In genomic region chr7:93374345-93374940, GRCh38 we compare ENCODE assay signal across 8 cellular contexts.
DNase-seq lines count a peak whose midpoint lies in the region; ATAC-seq and TF ChIP-seq lines count a peak whose summit lies in the region.

No MANE protein-coding gene starts in this region.

- no peaks in the 10 kb centered on the region for H3K36me3 Mint-ChIP-seq in activated naive CD4-positive, alpha-beta T cell treated with anti-CD3 and anti-CD28 coated beads for 36 hours (ENCODE audit: low read depth)

- peaks cover 20% of the 10 kb centered on the region for H3K27me3 Mint-ChIP-seq in activated naive CD4-positive, alpha-beta T cell treated with anti-CD3 and anti-CD28 coated beads for 36 hours (ENCODE audit: low read depth)

- CTCF ChIA-PET in activated naive CD4-positive, alpha-beta T cell treated with anti-CD3 and anti-CD28 coated beads for 36 hours (lab: Charles Lee): interaction anchor here (0.6 to 1.3 kb wide), 6 partner anchors 11 to 259 kb away, joined by 3 to 4 read pairs (median 3); no protein-coding TSS in a partner anchor

- intact Hi-C loops in activated naive CD4-positive, alpha-beta T cell treated with anti-CD3 and anti-CD28 coated beads for 36 hours (cut with micrococcal nuclease): loop anchor here (1.0 kb wide), 1 partner anchor 129 kb away; no protein-coding TSS in a partner anchor

- H3K9me3 Mint-ChIP-seq in activated naive CD4-positive, alpha-beta T cell treated with anti-CD3 and anti-CD28 coated beads for 36 hours: peaks cover 1% of the 10 kb centered on the region

- no peaks in the 10 kb centered on the region for H3K4me1 Mint-ChIP-seq in activated naive CD4-positive, alpha-beta T cell treated with anti-CD3 and anti-CD28 coated beads for 36 hours (ENCODE audit: low read depth)

- ATAC-seq in GM18870 (IDR thresholded peaks at IDR 0.05; ENCODE audit: unreplicated experiment): peak; percentile 60
- ATAC-seq in HG03342 (IDR thresholded peaks at IDR 0.05; ENCODE audit: unreplicated experiment): peak; percentile 81

- no peak overlapping the region for H3K27ac Mint-ChIP-seq in activated naive CD4-positive, alpha-beta T cell treated with anti-CD3 and anti-CD28 coated beads for 36 hours

- DNase-seq in CD1c-positive myeloid dendritic cell (ENCODE audit: extremely low spot score) (peak; percentile 15), NOMO-1 treated with dmso at 0.1 percent for 144 hours (lab: John Stamatoyannopoulos, UW; ENCODE audit: unreplicated experiment) (peak; percentile 19), epithelial cell of proximal tubule (ENCODE audit: low read depth) (no peak), skeletal muscle cell (ENCODE audit: low read depth) (peak; percentile 7), activated T-cell treated with anti-CD3 and anti-CD28 coated beads for 4 hours (no peak)
- DNase-seq in activated naive CD4-positive, alpha-beta T cell treated with anti-CD3 and anti-CD28 coated beads for 36 hours: no peak

- TF ChIP-seq CTCF in epithelial cell of proximal tubule (conservative IDR thresholded peaks at IDR 0.05; ENCODE audit: low read depth, low read length): peak; percentile 83

- H3K4me3 ChIP-seq in epithelial cell of proximal tubule (ENCODE audit: low read depth, low read length) (no peak overlapping the region), skeletal muscle cell (ENCODE audit: low read depth, low read length) (no peak overlapping the region)

- H3K4me3 Mint-ChIP-seq in activated naive CD4-positive, alpha-beta T cell treated with anti-CD3 and anti-CD28 coated beads for 36 hours: no peak overlapping the region

Comparison
In these comparisons a context has a peak if more than half of its experiments do, and no peak if none do; other contexts are left out.
1. DNase-seq: peak in CD1c-positive myeloid dendritic cell (single experiment), NOMO-1 treated with dmso at 0.1 percent for 144 hours (single experiment) and skeletal muscle cell (single experiment); none in epithelial cell of proximal tubule (single experiment), activated naive CD4-positive, alpha-beta T cell treated with anti-CD3 and anti-CD28 coated beads for 36 hours (single experiment) and activated T-cell treated with anti-CD3 and anti-CD28 coated beads for 4 hours (single experiment).